In genomic region chr7:30983042-30983913, GRCh38 we compare ENCODE assay signal across 8 cellular contexts. TPM values are rescaled to one million over a fixed set of nuclear protein-coding genes. Genes with fewer than 3 reads are reported as not detected.
DNase-seq lines count a peak whose midpoint lies in the region; ATAC-seq lines count a peak whose summit lies in the region.

No MANE protein-coding gene starts in this region.

- ATAC-seq in GM18870 (IDR thresholded peaks at IDR 0.05; ENCODE audit: unreplicated experiment) (peak; percentile 78), HG03103 (IDR thresholded peaks at IDR 0.05; ENCODE audit: low read depth, unreplicated experiment) (peak; percentile 91), left colon (peak; percentile 84)

- intact Hi-C loops in left colon (cut with DNase I, micrococcal nuclease): loop anchor here (5.0 to 10.0 kb wide), 2 partner anchors 139 to 142 kb away; no protein-coding TSS in a partner anchor

- DNase-seq in AML-193 (lab: John Stamatoyannopoulos, UW) (peak; percentile 24 to 58), NCI-H2196 (lab: John Stamatoyannopoulos, UW; ENCODE audit: unreplicated experiment) (peak; percentile 77), left colon (peak; percentile 53 to 83)
- DNase-seq in activated CD4-positive, CD25-positive, alpha-beta regulatory T cell (lab: John Stamatoyannopoulos, UW): peak; percentile 42 to 64 (median 48)
- peak; percentile 41 for DNase-seq in central memory CD4-positive, alpha-beta T cell
- peak; percentile 77 for DNase-seq in stimulated activated CD4-positive, alpha-beta T cell treated with anti-CD3 and anti-CD28 coated beads, Interleukin-4, amount 100 ng/mL, for 1 hour

RNA-seq across cellular contexts. Expression of gene GHRHR, which starts 19.5 kb away (rescaled TPM):
- not detected for total RNA-seq in left colon

Comparison
In these comparisons a context has a peak if more than half of its experiments do, and no peak if none do; other contexts are left out.
1. Peak in every context shown above with its lines: DNase-seq and ATAC-seq.